Comparison of ENCODE assay signal across 25 cellular contexts in genomic region chrX:99266255-99266654, GRCh38.
"Had no signal": no experiment of that assay in that cellular context is flagged by ENCODE, and none has a peak within 500 bp of the region (broad histone marks: within the 10 kb centered on the region; RNA-seq: fewer than 3 reads in every experiment).

No MANE protein-coding gene starts in this region.

- DNase-seq: hypothalamus; islet precursor cell; left ventricle myocardium superior; lower lobe of right lung; mammary epithelial cell; mesenchymal stem cell; naive B cell; ovary; stimulated activated CD4-positive, alpha-beta T cell treated with anti-CD3 and anti-CD28 coated beads, Interleukin-12 subunit alpha, Interleukin-12 subunit beta, amount 100 ng/mL, for 4 hours; stimulated activated CD4-positive, alpha-beta T cell treated with anti-CD3 and anti-CD28 coated beads, Interleukin-15, amount 100 ng/mL, for 24 hours; stimulated activated CD4-positive, alpha-beta T cell treated with anti-CD3 and anti-CD28 coated beads, Interleukin-2, amount 100 ng/mL, for 24 hours; stimulated activated CD4-positive, alpha-beta T cell treated with anti-CD3 and anti-CD28 coated beads, Interleukin-4, amount 100 ng/mL, for 1 hour; stimulated activated naive B cell treated with anti-CD40 and anti-IgM and Interleukin-4, amounts not matched to agents 10 μg/mL and 1 μg/mL and 100 μg/mL, for 72 hours; stimulated activated naive CD8-positive, alpha-beta T cell treated with anti-CD3 and anti-CD28 coated beads, Interleukin-15, Interleukin-2, amounts not matched to agents 100 U/mL and 50 U/mL, for 24 hours; stomach; testis; thyroid gland; transverse colon; upper lobe of left lung had no signal

- H3K4me1 ChIP-seq: lower lobe of right lung, right atrium auricular region, stomach, testis, thyroid gland, transverse colon, upper lobe of left lung, vagina had no signal

- H3K9me3 ChIP-seq: lower lobe of right lung, ovary, testis, thyroid gland, transverse colon, vagina had no signal

- H3K4me3 ChIP-seq: lower lobe of right lung, ovary, right atrium auricular region, skin epidermis, stomach, testis, thyroid gland, transverse colon, upper lobe of left lung, vagina had no signal

- H3K27me3 ChIP-seq: ovary, right atrium auricular region, testis, thyroid gland, transverse colon, upper lobe of left lung, vagina had no signal

- ATAC-seq: left lobe of liver; left ventricle myocardium superior; lower lobe of right lung; natural killer cell treated with Interleukin-12 subunit alpha and Interleukin-12 subunit beta and Interleukin-15 and Interleukin-18, amount 100 ng/mL, for 72 hours; sciatic nerve; stimulated activated naive B cell treated with anti-CD40 and anti-IgM and Interleukin-4, amounts not matched to agents 10 μg/mL and 1 μg/mL and 100 μg/mL, for 72 hours; stimulated activated naive CD8-positive, alpha-beta T cell treated with anti-CD3 and anti-CD28 coated beads, Interleukin-15, Interleukin-2, amounts not matched to agents 100 U/mL and 50 U/mL, for 24 hours had no signal

- H3K27ac ChIP-seq: lower lobe of right lung, ovary, right atrium auricular region, skin epidermis, stomach, testis, thyroid gland, transverse colon, upper lobe of left lung, vagina had no signal

- H3K36me3 ChIP-seq: lower lobe of right lung, ovary, right atrium auricular region, stomach, thyroid gland, transverse colon, upper lobe of left lung, vagina had no signal
